Comparison of ENCODE assay signal across 8 cellular contexts in genomic region chr5:164317676-164318075, GRCh38.
"Had no signal": no experiment of that assay in that cellular context is flagged by ENCODE, and none has a peak within 500 bp of the region (broad histone marks: within the 10 kb centered on the region; RNA-seq: fewer than 3 reads in every experiment).

No MANE protein-coding gene starts in this region.

- DNase-seq: H9, HCEC 1CT, KBM-7 had no signal

- ATAC-seq: GM23338, HepG2 had no signal

- H3K27ac ChIP-seq: HL-60 had no signal

- H2AFZ ChIP-seq: GM23338 had no signal

- FAIRE-seq: H1, H54, HepG2 had no signal

- H3K4me2 ChIP-seq: GM23338 had no signal

- H3K4me3 ChIP-seq: GM23338 had no signal
